In genomic region chr2:238771193-238771592, GRCh38 we compare ENCODE assay signal across 10 cellular contexts.
DNase-seq lines count a peak whose midpoint lies in the region; ATAC-seq and TF ChIP-seq lines count a peak whose summit lies in the region.
"Had no signal": no experiment of that assay in that cellular context is flagged by ENCODE, and none has a peak within 500 bp of the region (broad histone marks: within the 10 kb centered on the region; RNA-seq: fewer than 3 reads in every experiment).

No MANE protein-coding gene starts in this region.

- H2AFZ ChIP-seq in GM23338 (no peak overlapping the region), fibroblast of lung (ENCODE audit: low read length) (no peak overlapping the region)

- H3K4me1 ChIP-seq in GM23338 (ENCODE audit: insufficient read depth): no peaks in the 10 kb centered on the region
- no peaks in the 10 kb centered on the region for H3K4me1 ChIP-seq in NT2/D1 (ENCODE audit: insufficient read depth, insufficient read length)
- H3K4me1 ChIP-seq in fibroblast of lung (ENCODE audit: control insufficient read depth, extremely low read depth, insufficient read depth, low read length): peaks cover 3% of the 10 kb centered on the region

- H3K27ac ChIP-seq in GM23338 (ENCODE audit: low read depth) (no peak overlapping the region), fibroblast of lung (ENCODE audit: insufficient read depth, low read length) (no peak overlapping the region)

- TF ChIP-seq CTCF in GM23338 (conservative IDR thresholded peaks at IDR 0.05; ENCODE audit: low read depth in 2 of 2) (peak; percentile 47 to 49), fibroblast of lung (conservative IDR thresholded peaks at IDR 0.05 in 1 of 2, IDR thresholded peaks at IDR 0.05 in 1 of 2; ENCODE audit: low read depth in 1 of 2, low read length in 2 of 2) (peak; percentile 46 to 47), osteocyte (IDR thresholded peaks at IDR 0.05) (peak; percentile 28)

- H3K27me3 Mint-ChIP-seq in GM23338 (ENCODE audit: insufficient read depth, low read depth, poor library complexity) (peaks cover 1% of the 10 kb centered on the region), osteocyte (ENCODE audit: unreplicated experiment) (peaks cover 8% of the 10 kb centered on the region)

- H3K27me3 ChIP-seq in GM23338 (ENCODE audit: insufficient read depth) (no peaks in the 10 kb centered on the region), NT2/D1 (ENCODE audit: insufficient read depth, insufficient read length) (peaks cover 6% of the 10 kb centered on the region), fibroblast of lung (ENCODE audit: control insufficient read depth, insufficient read depth, low read length) (peaks cover 23% of the 10 kb centered on the region)

- H3K4me2 ChIP-seq in GM23338: no peak overlapping the region
- peak overlapping the region; percentile 35 for H3K4me2 ChIP-seq in fibroblast of lung (ENCODE audit: extremely low read depth, insufficient read depth, low read length)

- H3K9me3 Mint-ChIP-seq in GM23338 (peaks cover 7% of the 10 kb centered on the region; the same call in 1 of the 3 replicates), osteocyte (ENCODE audit: unreplicated experiment) (no peaks in the 10 kb centered on the region)

- no peaks in the 10 kb centered on the region for H3F3A ChIP-seq in GM23338 (replicated peaks; ENCODE audit: low read depth)

- H3K9me2 ChIP-seq in GM23338 (ENCODE audit: insufficient read depth): no peaks in the 10 kb centered on the region

- H3K4me3 ChIP-seq in GM23338: no peak overlapping the region
- H3K4me3 ChIP-seq in NT2/D1 (ENCODE audit: insufficient read length, low read depth): no peak overlapping the region
- peak overlapping the region in 1 of 4 experiments; percentile 2 for H3K4me3 ChIP-seq in fibroblast of lung (replicated peaks in 1 of 4; ENCODE audit: control extremely low read depth in 1 of 4, insufficient read depth in 1 of 4, low read depth in 3 of 4, low read length in 4 of 4)

- H4K20me1 ChIP-seq in GM23338 (replicated peaks; ENCODE audit: insufficient read depth): no peaks in the 10 kb centered on the region
- H4K20me1 ChIP-seq in fibroblast of lung (ENCODE audit: control insufficient read depth, extremely low read depth, insufficient read depth, low read length): no peaks in the 10 kb centered on the region

- H3K9me3 ChIP-seq in NT2/D1 (ENCODE audit: insufficient read depth, low read length): no peaks in the 10 kb centered on the region; the same call in 1 of the 2 replicates
- no peaks in the 10 kb centered on the region for H3K9me3 ChIP-seq in fibroblast of lung (ENCODE audit: control insufficient read depth, insufficient read depth, low read depth, low read length)

- no peak overlapping the region for H3K4me3 Mint-ChIP-seq in GM23338
- no peak overlapping the region for H3K4me3 Mint-ChIP-seq in osteocyte (ENCODE audit: unreplicated experiment)

- H3K4me1 Mint-ChIP-seq in GM23338 (peaks cover 5% of the 10 kb centered on the region; the same call in 2 of the 3 replicates), osteocyte (ENCODE audit: unreplicated experiment) (no peaks in the 10 kb centered on the region)

- H3K36me3 Mint-ChIP-seq in GM23338 (ENCODE audit: low read depth) (no peaks in the 10 kb centered on the region; the same call in 2 of the 3 replicates), osteocyte (ENCODE audit: unreplicated experiment) (no peaks in the 10 kb centered on the region)

- ATAC-seq in GM23338: peak; percentile 91
- ATAC-seq: activated CD4-positive, CD25-positive, alpha-beta regulatory T cell treated with anti-CD3 and anti-CD28 coated beads, Interleukin-2, amount 50 U/mL, for 24 hours had no signal

- H3K9ac ChIP-seq in NT2/D1 (ENCODE audit: insufficient read length, low read depth): no peak overlapping the region
- H3K9ac ChIP-seq in fibroblast of lung (ENCODE audit: insufficient read depth, low read length): no peak overlapping the region

- DNase-seq in GM23338 (ENCODE audit: low spot score): peak; percentile 69
- peak; percentile 15 for DNase-seq in NT2/D1 (ENCODE audit: low read depth, low spot score)
- DNase-seq in fibroblast of lung (ENCODE audit: low read depth in 2 of 2): peak; percentile 42 to 51
- no peak for DNase-seq in osteocyte (ENCODE audit: extremely low spot score, unreplicated experiment)
- no peak for DNase-seq in RPMI8226
- no peak for DNase-seq in NCI-H2107 treated with DMSO at 0.1 percent for 48 hours (lab: John Stamatoyannopoulos, UW; ENCODE audit: unreplicated experiment)
- DNase-seq in DMS114 treated with DMSO at 0.1 percent for 48 hours (lab: John Stamatoyannopoulos, UW; ENCODE audit: unreplicated experiment): no peak
- DNase-seq: activated gamma-delta T cell, kidney glomerular epithelial cell had no signal

- H3K36me3 ChIP-seq in GM23338 (ENCODE audit: insufficient read depth) (no peaks in the 10 kb centered on the region), NT2/D1 (ENCODE audit: insufficient read depth, insufficient read length, low read length) (no peaks in the 10 kb centered on the region), fibroblast of lung (ENCODE audit: control insufficient read depth, insufficient read depth, low read length) (no peaks in the 10 kb centered on the region)

- H3K27ac Mint-ChIP-seq in GM23338: no peak overlapping the region
- H3K27ac Mint-ChIP-seq in osteocyte (ENCODE audit: unreplicated experiment): no peak overlapping the region

- H3K79me2 ChIP-seq in GM23338 (replicated peaks; ENCODE audit: insufficient read depth): no peaks in the 10 kb centered on the region
- H3K79me2 ChIP-seq in fibroblast of lung (ENCODE audit: control insufficient read depth, insufficient read depth, low read length): no peaks in the 10 kb centered on the region

TF ChIP-seq in GM23338, 12 proteins besides CTCF, POLR2A, EP300 and RAD21 (continues in another document):
- TF ChIP-seq ETS1 (IDR thresholded peaks at IDR 0.05): no peak
- no peak for TF ChIP-seq ZNF331 (CRISPR knock-in tag; IDR thresholded peaks at IDR 0.05; ENCODE audit: low read depth)
- no peak for TF ChIP-seq EZH2phosphoT487 (IDR thresholded peaks at IDR 0.05; ENCODE audit: unreplicated experiment)
- no peak for TF ChIP-seq STAT1 (IDR thresholded peaks at IDR 0.05; ENCODE audit: unreplicated experiment)
- TF ChIP-seq POLR2AphosphoS5 (IDR thresholded peaks at IDR 0.05; ENCODE audit: low read depth): no peak
- TF ChIP-seq REST (IDR thresholded peaks at IDR 0.05; ENCODE audit: unreplicated experiment): no peak
- TF ChIP-seq NANOG (IDR thresholded peaks at IDR 0.05; ENCODE audit: borderline replicate concordance): no peak
- no peak for TF ChIP-seq ZNF114 (CRISPR knock-in tag; IDR thresholded peaks at IDR 0.05)
- TF ChIP-seq EZH2 (IDR thresholded peaks at IDR 0.05; ENCODE audit: low read depth, unreplicated experiment): no peak
- no peak for TF ChIP-seq CREB1 (CRISPR knock-in tag; IDR thresholded peaks at IDR 0.05; ENCODE audit: low read depth)

Comparison
In these comparisons a context has a peak if more than half of its experiments do, and no peak if none do; other contexts are left out.
1. DNase-seq: peak in GM23338 (single experiment), NT2/D1 (single experiment) and fibroblast of lung (2 of 2); none in osteocyte (single experiment), RPMI8226 (single experiment), NCI-H2107 treated with DMSO at 0.1 percent for 48 hours (single experiment) and DMS114 treated with DMSO at 0.1 percent for 48 hours (single experiment).
2. Peak in every context shown above with its lines, with median percentiles within 50 percentile points of each other: CTCF ChIP-seq.